Comparison of ENCODE assay signal across 1 cellular context in the genomic region with DNA sequence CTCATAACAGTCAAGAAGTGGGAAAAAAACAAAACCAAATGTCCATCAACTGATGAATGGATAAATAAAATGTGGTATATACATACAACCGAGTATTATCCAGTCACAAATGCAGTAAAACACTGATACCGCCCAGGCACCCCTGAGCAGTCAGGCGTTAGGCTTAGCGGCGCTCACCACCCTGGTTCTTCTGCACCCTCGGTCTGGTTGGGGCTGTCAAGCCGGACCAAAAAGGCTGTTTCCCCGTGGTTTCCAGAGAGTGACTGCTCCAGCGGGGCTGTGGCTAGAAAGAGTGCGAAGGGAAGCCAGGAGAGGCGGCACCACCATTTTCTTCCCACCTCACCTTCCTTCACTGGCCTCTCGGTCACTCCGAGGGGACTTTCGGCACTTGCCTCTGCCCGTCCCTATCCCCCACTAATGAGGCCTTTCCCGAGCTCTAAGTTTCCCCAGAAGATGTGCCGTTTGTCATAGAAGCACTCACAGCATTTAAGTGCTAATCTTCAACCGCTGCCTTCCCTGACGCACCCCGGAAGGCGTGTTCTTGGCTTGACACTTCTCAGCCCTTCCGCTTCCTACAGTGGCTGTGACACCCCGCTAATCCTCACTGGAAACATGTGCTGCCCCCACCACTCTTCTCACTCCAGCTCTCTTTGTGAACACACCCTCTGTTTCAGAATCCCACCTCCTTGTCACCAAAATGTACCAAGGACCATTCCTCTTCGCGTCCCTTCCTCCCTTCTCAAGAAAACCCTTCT.
TF ChIP-seq lines count a peak whose summit lies in the region.

No MANE protein-coding gene starts in this region.

TF ChIP-seq in WTC11, 78 proteins besides CTCF, POLR2A, EP300 and RAD21 (continued from another document):
- TF ChIP-seq, protein P1, sequence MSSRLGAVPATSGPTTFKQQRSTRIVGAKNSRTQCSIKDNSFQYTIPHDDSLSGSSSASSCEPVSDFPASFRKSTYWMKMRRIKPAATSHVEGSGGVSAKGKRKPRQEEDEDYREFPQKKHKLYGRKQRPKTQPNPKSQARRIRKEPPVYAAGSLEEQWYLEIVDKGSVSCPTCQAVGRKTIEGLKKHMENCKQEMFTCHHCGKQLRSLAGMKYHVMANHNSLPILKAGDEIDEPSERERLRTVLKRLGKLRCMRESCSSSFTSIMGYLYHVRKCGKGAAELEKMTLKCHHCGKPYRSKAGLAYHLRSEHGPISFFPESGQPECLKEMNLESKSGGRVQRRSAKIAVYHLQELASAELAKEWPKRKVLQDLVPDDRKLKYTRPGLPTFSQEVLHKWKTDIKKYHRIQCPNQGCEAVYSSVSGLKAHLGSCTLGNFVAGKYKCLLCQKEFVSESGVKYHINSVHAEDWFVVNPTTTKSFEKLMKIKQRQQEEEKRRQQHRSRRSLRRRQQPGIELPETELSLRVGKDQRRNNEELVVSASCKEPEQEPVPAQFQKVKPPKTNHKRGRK (CRISPR knock-in tag; IDR thresholded peaks at IDR 0.05; ENCODE audit: borderline replicate concordance), result no peak
- TF ChIP-seq ZNF423 (CRISPR knock-in tag; IDR thresholded peaks at IDR 0.05), result no peak
- no peak for TF ChIP-seq ATF1 (CRISPR knock-in tag; IDR thresholded peaks at IDR 0.05)
- TF ChIP-seq JUN (CRISPR knock-in tag; IDR thresholded peaks at IDR 0.05), result no peak
- TF ChIP-seq, protein P2, sequence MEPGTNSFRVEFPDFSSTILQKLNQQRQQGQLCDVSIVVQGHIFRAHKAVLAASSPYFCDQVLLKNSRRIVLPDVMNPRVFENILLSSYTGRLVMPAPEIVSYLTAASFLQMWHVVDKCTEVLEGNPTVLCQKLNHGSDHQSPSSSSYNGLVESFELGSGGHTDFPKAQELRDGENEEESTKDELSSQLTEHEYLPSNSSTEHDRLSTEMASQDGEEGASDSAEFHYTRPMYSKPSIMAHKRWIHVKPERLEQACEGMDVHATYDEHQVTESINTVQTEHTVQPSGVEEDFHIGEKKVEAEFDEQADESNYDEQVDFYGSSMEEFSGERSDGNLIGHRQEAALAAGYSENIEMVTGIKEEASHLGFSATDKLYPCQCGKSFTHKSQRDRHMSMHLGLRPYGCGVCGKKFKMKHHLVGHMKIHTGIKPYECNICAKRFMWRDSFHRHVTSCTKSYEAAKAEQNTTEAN (CRISPR knock-in tag; IDR thresholded peaks at IDR 0.05), result no peak
- TF ChIP-seq NFE2L1 (CRISPR knock-in tag; IDR thresholded peaks at IDR 0.05), result no peak
- TF ChIP-seq GTF2I (CRISPR knock-in tag; conservative IDR thresholded peaks at IDR 0.05), result no peak
- no peak for TF ChIP-seq ELF4 (CRISPR knock-in tag; IDR thresholded peaks at IDR 0.05; ENCODE audit: low read depth)
- no peak for TF ChIP-seq ZNF121 (CRISPR knock-in tag; IDR thresholded peaks at IDR 0.05)
- TF ChIP-seq, protein P3, sequence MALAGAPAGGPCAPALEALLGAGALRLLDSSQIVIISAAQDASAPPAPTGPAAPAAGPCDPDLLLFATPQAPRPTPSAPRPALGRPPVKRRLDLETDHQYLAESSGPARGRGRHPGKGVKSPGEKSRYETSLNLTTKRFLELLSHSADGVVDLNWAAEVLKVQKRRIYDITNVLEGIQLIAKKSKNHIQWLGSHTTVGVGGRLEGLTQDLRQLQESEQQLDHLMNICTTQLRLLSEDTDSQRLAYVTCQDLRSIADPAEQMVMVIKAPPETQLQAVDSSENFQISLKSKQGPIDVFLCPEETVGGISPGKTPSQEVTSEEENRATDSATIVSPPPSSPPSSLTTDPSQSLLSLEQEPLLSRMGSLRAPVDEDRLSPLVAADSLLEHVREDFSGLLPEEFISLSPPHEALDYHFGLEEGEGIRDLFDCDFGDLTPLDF (CRISPR knock-in tag; IDR thresholded peaks at IDR 0.05), result no peak
